ENCODE assay signal across 41 cellular contexts in genomic region chr4:3777033-3777390, GRCh38. TPM values are rescaled to one million over a fixed set of nuclear protein-coding genes. Genes with fewer than 3 reads are reported as not detected.
"Had no signal": no experiment of that assay in that cellular context is flagged by ENCODE, and none has a peak within 500 bp of the region (broad histone marks: within the 10 kb centered on the region; RNA-seq: fewer than 3 reads in every experiment).

No MANE protein-coding gene starts in this region.

- H3K4me3 ChIP-seq: adrenal gland, ascending aorta, body of pancreas, breast epithelium, cardiac muscle cell had no signal

- H3K4me1 Mint-ChIP-seq: activated naive CD4-positive, alpha-beta T cell treated with anti-CD3 and anti-CD28 coated beads, Interleukin-2, amount 10 ng/mL, durations not matched to agents 7 days and 5 days; activated naive CD4-positive, alpha-beta T cell treated with anti-CD3 and anti-CD28 coated beads, Interleukin-2, amount 50 U/mL, for 24 hours; activated naive CD8-positive, alpha-beta T cell treated with anti-CD3 and anti-CD28 coated beads for 36 hours; activated naive CD8-positive, alpha-beta T cell treated with anti-CD3 and anti-CD28 coated beads, Interleukin-2, amount 10 ng/mL, durations not matched to agents 7 days and 5 days; activated naive CD8-positive, alpha-beta T cell treated with anti-CD3 and anti-CD28 coated beads, Interleukin-2, amount 50 U/mL, for 24 hours; activated T-helper 17 cell treated with anti-CD3 and anti-CD28 coated beads, Interleukin-2, amount 50 U/mL, for 72 hours; central memory CD8-positive, alpha-beta T cell had no signal

- H3K27ac Mint-ChIP-seq: activated naive CD4-positive, alpha-beta T cell treated with anti-CD3 and anti-CD28 coated beads for 36 hours; activated naive CD4-positive, alpha-beta T cell treated with anti-CD3 and anti-CD28 coated beads, Interleukin-2, amount 10 ng/mL, durations not matched to agents 7 days and 5 days; activated naive CD4-positive, alpha-beta T cell treated with anti-CD3 and anti-CD28 coated beads, Interleukin-2, amount 50 U/mL, for 24 hours; activated naive CD4-positive, alpha-beta T cell treated with anti-CD3 and anti-CD28 coated beads, Interleukin-2, amount 50 U/mL, for 72 hours; activated naive CD8-positive, alpha-beta T cell; activated naive CD8-positive, alpha-beta T cell treated with anti-CD3 and anti-CD28 coated beads for 36 hours; activated naive CD8-positive, alpha-beta T cell treated with anti-CD3 and anti-CD28 coated beads, Interleukin-2, amount 10 ng/mL, durations not matched to agents 7 days and 5 days; activated naive CD8-positive, alpha-beta T cell treated with anti-CD3 and anti-CD28 coated beads, Interleukin-2, amount 50 U/mL, for 24 hours; activated T-cell treated with anti-CD3 and anti-CD28 coated beads, Interleukin-2, amount 50 U/mL, for 24 hours; activated T-cell treated with anti-CD3 and anti-CD28 coated beads, Interleukin-2, amount 50 U/mL, for 72 hours; activated T-helper 1 cell treated with anti-CD3 and anti-CD28 coated beads, Interleukin-12 subunit alpha, Interleukin-12 subunit beta, Interleukin-2, Interleukin-4 antibody, amounts not matched to agents 30 ng/mL and 10 ng/mL and 1 ng/mL, durations not matched to agents 14 hours and 24 hours and 36 hours; activated T-helper 17 cell treated with anti-CD3 and anti-CD28 coated beads, Interleukin-2, amount 50 U/mL, for 72 hours; activated T-helper 2 cell treated with anti-CD3 and anti-CD28 coated beads, Interferon-gamma antibody, Interleukin-2, Interleukin-4, amounts not matched to agents 10 μg/mL and 5 μg/mL and 100 μg/mL, durations not matched to agents 14 hours and 24 hours and 36 hours; brain had no signal

- DNase-seq: activated effector memory CD4-positive, alpha-beta T cell treated with anti-CD3 and anti-CD28 coated beads, Interleukin-2, amount 50 U/mL, for 16 hours; activated effector memory CD4-positive, alpha-beta T cell treated with Interleukin-2 at 50 U/mL for 16 hours; activated gamma-delta T cell; activated gamma-delta T cell treated with Interleukin-2 at 50 U/mL for 16 hours; activated naive CD4-positive, alpha-beta T cell; activated naive CD4-positive, alpha-beta T cell treated with anti-CD3 and anti-CD28 coated beads for 36 hours; activated naive CD4-positive, alpha-beta T cell treated with anti-CD3 and anti-CD28 coated beads, Interleukin-2, amount 10 ng/mL, durations not matched to agents 7 days and 5 days; activated naive CD4-positive, alpha-beta T cell treated with anti-CD3 and anti-CD28 coated beads, Interleukin-2, amount 50 U/mL, for 16 hours; activated naive CD4-positive, alpha-beta T cell treated with Interleukin-2 at 50 U/mL for 16 hours; activated naive CD8-positive, alpha-beta T cell treated with anti-CD3 and anti-CD28 coated beads for 36 hours; activated naive CD8-positive, alpha-beta T cell treated with anti-CD3 and anti-CD28 coated beads, Interleukin-2, amount 10 ng/mL, durations not matched to agents 7 days and 5 days; activated naive CD8-positive, alpha-beta T cell treated with anti-CD3 and anti-CD28 coated beads, Interleukin-2, amount 50 U/mL, for 24 hours; activated T-cell treated with anti-CD3 and anti-CD28 coated beads for 4 hours; activated T-cell treated with anti-CD3 and anti-CD28 coated beads, Interleukin-2, amount 50 U/mL, for 1 hour; activated T-cell treated with anti-CD3 and anti-CD28 coated beads, Interleukin-2, amount 50 U/mL, for 24 hours; activated T-cell treated with anti-CD3 and anti-CD28 coated beads, Interleukin-2, amount 50 U/mL, for 4 hours; activated T-cell treated with anti-CD3 and anti-CD28 coated beads, Interleukin-2, amount 50 U/mL, for 48 hours; activated T-cell treated with anti-CD3 and anti-CD28 coated beads, Interleukin-2, amount 50 U/mL, for 72 hours; adrenal gland; amniotic stem cell; amygdala; anterior cingulate cortex; aorta; body of pancreas; brain microvascular endothelial cell; caudate nucleus; central memory CD4-positive, alpha-beta T cell; cerebellar nuclear complex had no signal

- H3K27ac ChIP-seq: adrenal gland, ascending aorta, body of pancreas, brain microvascular endothelial cell, breast epithelium, cardiac muscle cell had no signal

- H3K9me3 ChIP-seq: adrenal gland, ascending aorta, body of pancreas had no signal

- ATAC-seq: activated naive CD4-positive, alpha-beta T cell treated with anti-CD3 and anti-CD28 coated beads, Interleukin-2, amount 50 U/mL, for 72 hours; activated naive CD8-positive, alpha-beta T cell treated with anti-CD3 and anti-CD28 coated beads, Interleukin-2, amount 50 U/mL, for 24 hours; activated T-cell treated with anti-CD3 and anti-CD28 coated beads, Interleukin-2, amount 50 U/mL, for 4 hours; activated T-cell treated with anti-CD3 and anti-CD28 coated beads, Interleukin-2, amount 50 U/mL, for 72 hours; activated T-helper 17 cell treated with anti-CD3 and anti-CD28 coated beads, Interleukin-2, amount 50 U/mL, for 72 hours; body of pancreas had no signal

- H3K4me3 Mint-ChIP-seq: activated naive CD4-positive, alpha-beta T cell treated with anti-CD3 and anti-CD28 coated beads for 36 hours; activated naive CD4-positive, alpha-beta T cell treated with anti-CD3 and anti-CD28 coated beads, Interleukin-2, amount 10 ng/mL, durations not matched to agents 7 days and 5 days; activated naive CD4-positive, alpha-beta T cell treated with anti-CD3 and anti-CD28 coated beads, Interleukin-2, amount 50 U/mL, for 24 hours; activated naive CD8-positive, alpha-beta T cell; activated naive CD8-positive, alpha-beta T cell treated with anti-CD3 and anti-CD28 coated beads for 36 hours; activated naive CD8-positive, alpha-beta T cell treated with anti-CD3 and anti-CD28 coated beads, Interleukin-2, amount 10 ng/mL, durations not matched to agents 7 days and 5 days; activated naive CD8-positive, alpha-beta T cell treated with anti-CD3 and anti-CD28 coated beads, Interleukin-2, amount 50 U/mL, for 24 hours; activated T-cell treated with anti-CD3 and anti-CD28 coated beads, Interleukin-2, amount 50 U/mL, for 24 hours; activated T-cell treated with anti-CD3 and anti-CD28 coated beads, Interleukin-2, amount 50 U/mL, for 4 hours; activated T-cell treated with anti-CD3 and anti-CD28 coated beads, Interleukin-2, amount 50 U/mL, for 72 hours; activated T-helper 1 cell treated with anti-CD3 and anti-CD28 coated beads, Interleukin-12 subunit alpha, Interleukin-12 subunit beta, Interleukin-2, Interleukin-4 antibody, amounts not matched to agents 30 ng/mL and 10 ng/mL and 1 ng/mL, durations not matched to agents 14 hours and 24 hours and 36 hours; activated T-helper 17 cell treated with anti-CD3 and anti-CD28 coated beads, Interleukin-2, amount 50 U/mL, for 72 hours; central memory CD8-positive, alpha-beta T cell had no signal

- H3K4me1 ChIP-seq: adrenal gland, breast epithelium had no signal

- FAIRE-seq: astrocyte, bronchial epithelial cell had no signal

- H3K36me3 Mint-ChIP-seq: activated naive CD4-positive, alpha-beta T cell treated with anti-CD3 and anti-CD28 coated beads, Interleukin-2, amount 10 ng/mL, durations not matched to agents 7 days and 5 days; activated naive CD4-positive, alpha-beta T cell treated with anti-CD3 and anti-CD28 coated beads, Interleukin-2, amount 50 U/mL, for 24 hours; activated naive CD4-positive, alpha-beta T cell treated with anti-CD3 and anti-CD28 coated beads, Interleukin-2, amount 50 U/mL, for 72 hours; activated naive CD8-positive, alpha-beta T cell; activated naive CD8-positive, alpha-beta T cell treated with anti-CD3 and anti-CD28 coated beads, Interleukin-2, amount 10 ng/mL, durations not matched to agents 7 days and 5 days; brain had no signal

- H3K36me3 ChIP-seq: adrenal gland, ascending aorta, brain microvascular endothelial cell, breast epithelium, cardiac muscle cell had no signal

- H3K27me3 ChIP-seq: adrenal gland, ascending aorta, body of pancreas, brain microvascular endothelial cell, cardiac muscle cell had no signal

- H3K9me3 Mint-ChIP-seq: activated naive CD4-positive, alpha-beta T cell treated with anti-CD3 and anti-CD28 coated beads for 36 hours; activated naive CD4-positive, alpha-beta T cell treated with anti-CD3 and anti-CD28 coated beads, Interleukin-2, amount 50 U/mL, for 24 hours; activated naive CD4-positive, alpha-beta T cell treated with anti-CD3 and anti-CD28 coated beads, Interleukin-2, amount 50 U/mL, for 72 hours; activated naive CD8-positive, alpha-beta T cell treated with anti-CD3 and anti-CD28 coated beads, Interleukin-2, amount 50 U/mL, for 24 hours; activated T-cell treated with anti-CD3 and anti-CD28 coated beads, Interleukin-2, amount 50 U/mL, for 24 hours; activated T-cell treated with anti-CD3 and anti-CD28 coated beads, Interleukin-2, amount 50 U/mL, for 4 hours; activated T-helper 1 cell treated with anti-CD3 and anti-CD28 coated beads, Interleukin-12 subunit alpha, Interleukin-12 subunit beta, Interleukin-2, Interleukin-4 antibody, amounts not matched to agents 30 ng/mL and 10 ng/mL and 1 ng/mL, durations not matched to agents 14 hours and 24 hours and 36 hours; activated T-helper 17 cell treated with anti-CD3 and anti-CD28 coated beads, Interleukin-2, amount 50 U/mL, for 72 hours; activated T-helper 2 cell treated with anti-CD3 and anti-CD28 coated beads, Interferon-gamma antibody, Interleukin-2, Interleukin-4, amounts not matched to agents 10 μg/mL and 5 μg/mL and 100 μg/mL, durations not matched to agents 14 hours and 24 hours and 36 hours; central memory CD8-positive, alpha-beta T cell had no signal

RNA-seq across cellular contexts. Expression of gene ADRA2C, which starts 10.8 kb away (rescaled TPM):
- total RNA-seq: activated naive CD4-positive, alpha-beta T cell treated with anti-CD3 and anti-CD28 coated beads for 36 hours; activated naive CD8-positive, alpha-beta T cell treated with anti-CD3 and anti-CD28 coated beads for 36 hours; activated naive CD8-positive, alpha-beta T cell treated with anti-CD3 and anti-CD28 coated beads, Interleukin-2, amount 10 ng/mL, durations not matched to agents 7 days and 5 days; activated T-cell treated with anti-CD3 and anti-CD28 coated beads, Interleukin-2, amount 50 U/mL, for 4 hours; activated T-cell treated with anti-CD3 and anti-CD28 coated beads, Interleukin-2, amount 50 U/mL, for 72 hours; activated T-helper 1 cell treated with anti-CD3 and anti-CD28 coated beads, Interleukin-12 subunit alpha, Interleukin-12 subunit beta, Interleukin-2, Interleukin-4 antibody, amounts not matched to agents 30 ng/mL and 10 ng/mL and 1 ng/mL, durations not matched to agents 14 hours and 24 hours and 36 hours; activated T-helper 17 cell treated with anti-CD3 and anti-CD28 coated beads, Interleukin-2, amount 50 U/mL, for 72 hours; activated T-helper 2 cell treated with anti-CD3 and anti-CD28 coated beads, Interferon-gamma antibody, Interleukin-2, Interleukin-4, amounts not matched to agents 10 μg/mL and 5 μg/mL and 100 μg/mL, durations not matched to agents 14 hours and 24 hours and 36 hours had no signal
